ENCODE assay signal across 14 cellular contexts in genomic region chr20:59165794-59166709, GRCh38. TPM values are rescaled to one million over a fixed set of nuclear protein-coding genes. Genes with fewer than 3 reads are reported as not detected.
DNase-seq lines count a peak whose midpoint lies in the region; ATAC-seq lines count a peak whose summit lies in the region.
"Had no signal": no experiment of that assay in that cellular context is flagged by ENCODE, and none has a peak within 500 bp of the region (broad histone marks: within the 10 kb centered on the region; RNA-seq: fewer than 3 reads in every experiment).

No MANE protein-coding gene starts in this region.

- H3K9me3 ChIP-seq in CD4-positive, alpha-beta memory T cell (ENCODE audit: control insufficient read depth in 1 of 2, low read length in 2 of 2), result no peaks in the 10 kb centered on the region
- peaks cover 6% of the 10 kb centered on the region for H3K9me3 ChIP-seq in KOPT-K1 (ENCODE audit: insufficient read depth, low read length, poor library complexity, severe bottlenecking)
- H3K9me3 ChIP-seq in naive thymus-derived CD4-positive, alpha-beta T cell (ENCODE audit: control insufficient read depth in 2 of 3, low read length in 3 of 3), result no peaks in the 10 kb centered on the region

- H3K4me3 ChIP-seq in CD4-positive, alpha-beta memory T cell (ENCODE audit: low read length in 2 of 2), result peak overlapping the region; percentile 61 to 64
- H3K4me3 ChIP-seq in naive thymus-derived CD4-positive, alpha-beta T cell (ENCODE audit: low read length), result peak overlapping the region; percentile 48
- no peak overlapping the region for H3K4me3 ChIP-seq in H7 (ENCODE audit: insufficient read depth, low read depth, low read length)

- peak; percentile 71 to 82 for ATAC-seq in activated naive CD4-positive, alpha-beta T cell treated with anti-CD3 and anti-CD28 coated beads, Interleukin-2, amount 50 U/mL, for 72 hours
- ATAC-seq in naive thymus-derived CD4-positive, alpha-beta T cell, result peak; percentile 72

- H3K27me3 ChIP-seq in CD4-positive, alpha-beta memory T cell (ENCODE audit: insufficient read depth, low read length), result no peaks in the 10 kb centered on the region
- H3K27me3 ChIP-seq in naive thymus-derived CD4-positive, alpha-beta T cell (ENCODE audit: control insufficient read depth in 2 of 2, insufficient read depth in 2 of 2, low read length in 2 of 2), result no peaks in the 10 kb centered on the region
- H3K27me3 ChIP-seq in H7 (ENCODE audit: control insufficient read depth, insufficient read depth, low read length), result no peaks in the 10 kb centered on the region

- intact Hi-C loops in CD4-positive, alpha-beta memory T cell (cut with micrococcal nuclease), result loop anchor here (1.0 to 5.0 kb wide), 6 partner anchors 11 to 1774 kb away; partner anchors contain the start of gene RBM38
- intact Hi-C loops in naive thymus-derived CD4-positive, alpha-beta T cell (cut with micrococcal nuclease), result loop anchor here (1.0 to 5.0 kb wide), 8 partner anchors 9 to 134 kb away; partner anchors contain the start of genes ATP5F1E (in 1 of the 2) and PRELID3B (in 1 of the 2)

- peak overlapping the region; percentile 97 for H3K27ac ChIP-seq in CD4-positive, alpha-beta memory T cell (ENCODE audit: low read depth, low read length)
- peak overlapping the region; percentile 86 for H3K27ac ChIP-seq in KOPT-K1 (ENCODE audit: low read depth, low read length, poor library complexity, severe bottlenecking)
- H3K27ac ChIP-seq in naive thymus-derived CD4-positive, alpha-beta T cell (ENCODE audit: low read depth, low read length), result peak overlapping the region; percentile 93

- H3K36me3 ChIP-seq in CD4-positive, alpha-beta memory T cell (ENCODE audit: insufficient read depth, low read length), result no peaks in the 10 kb centered on the region
- H3K36me3 ChIP-seq in KOPT-K1 (ENCODE audit: insufficient read depth, low read length), result no peaks in the 10 kb centered on the region
- H3K36me3 ChIP-seq in naive thymus-derived CD4-positive, alpha-beta T cell (ENCODE audit: control insufficient read depth in 2 of 3, insufficient read depth in 3 of 3, low read length in 3 of 3), result no peaks in the 10 kb centered on the region
- no peaks in the 10 kb centered on the region for H3K36me3 ChIP-seq in H7 (replicated peaks; ENCODE audit: control insufficient read depth, insufficient read depth, low read length)

- POLR2A ChIA-PET in CD4-positive, alpha-beta memory T cell (lab: Charles Lee; ENCODE audit: partially characterized antibody), result interaction anchor here (0.8 to 13.4 kb wide), 17 partner anchors 8 to 134 kb away, joined by 3 to 352 read pairs (median 8); partner anchors contain the start of genes ATP5F1E and PRELID3B
- POLR2A ChIA-PET in naive thymus-derived CD4-positive, alpha-beta T cell (lab: Charles Lee), result interaction anchor here (0.6 to 5.0 kb wide), 11 partner anchors 9 to 763 kb away, joined by 3 to 73 read pairs (median 9); partner anchors contain the start of gene ATP5F1E

- CTCF ChIA-PET in CD4-positive, alpha-beta memory T cell (lab: Charles Lee; ENCODE audit: partially characterized antibody), result interaction anchor here (2.1 to 4.9 kb wide), 5 partner anchors 19 to 78 kb away, joined by 6 to 37 read pairs (median 20); no protein-coding TSS in a partner anchor
- CTCF ChIA-PET in naive thymus-derived CD4-positive, alpha-beta T cell (lab: Charles Lee), result interaction anchor here (0.8 to 3.1 kb wide), 7 partner anchors 8 to 43 kb away, joined by 3 to 17 read pairs (median 3); no protein-coding TSS in a partner anchor

- H3K4me3 Mint-ChIP-seq in CD4-positive, alpha-beta memory T cell, result peak overlapping the region; percentile 84 to 96 (median 88)
- H3K4me3 Mint-ChIP-seq in naive thymus-derived CD4-positive, alpha-beta T cell, result peak overlapping the region; percentile 76 to 93 (median 87)

- peaks cover 72 to 98% (median 82%) of the 10 kb centered on the region in 4 donors for H3K4me1 Mint-ChIP-seq in CD4-positive, alpha-beta memory T cell
- H3K4me1 Mint-ChIP-seq in naive thymus-derived CD4-positive, alpha-beta T cell, result peaks cover 68 to 97% (median 93%) of the 10 kb centered on the region in 7 donors

- DNase-seq in CD4-positive, alpha-beta memory T cell, result peak; percentile 70 to 83 (median 80)
- no peak for DNase-seq in activated naive CD4-positive, alpha-beta T cell treated with anti-CD3 and anti-CD28 coated beads, Interleukin-2, amount 50 U/mL, for 72 hours (ENCODE audit: low spot score in 2 of 2)
- DNase-seq in naive thymus-derived CD4-positive, alpha-beta T cell, result peak in 5 of 9 donors; percentile 43 to 65 (median 50)
- DNase-seq in SIG-M5 treated with dmso at 0.1 percent for 504 hours (lab: John Stamatoyannopoulos, UW; ENCODE audit: unreplicated experiment) (no peak), T-helper 9 cell (no peak), iPS-NIHi7 (ENCODE audit: extremely low spot score) (no peak), H7 (no peak)
- DNase-seq: GDM1; NCI-H146; NCI-H526 treated with DMSO at 0.1 percent for 48 hours; stimulated activated CD4-positive, alpha-beta T cell treated with anti-CD3 and anti-CD28 coated beads, Interleukin-4, amount 100 ng/mL, for 4 hours had no signal

- peaks cover 22 to 42% of the 10 kb centered on the region in 2 donors for H3K36me3 Mint-ChIP-seq in CD4-positive, alpha-beta memory T cell
- peaks cover 16 to 28% of the 10 kb centered on the region in 2 donors for H3K36me3 Mint-ChIP-seq in activated naive CD4-positive, alpha-beta T cell treated with anti-CD3 and anti-CD28 coated beads, Interleukin-2, amount 50 U/mL, for 72 hours
- peaks cover 7 to 34% (median 21%) of the 10 kb centered on the region in 5 donors for H3K36me3 Mint-ChIP-seq in naive thymus-derived CD4-positive, alpha-beta T cell
- H3K36me3 Mint-ChIP-seq: CD14-positive monocyte had no signal

- no peaks in the 10 kb centered on the region for H3K27me3 Mint-ChIP-seq in CD4-positive, alpha-beta memory T cell
- H3K27me3 Mint-ChIP-seq in naive thymus-derived CD4-positive, alpha-beta T cell, result no peaks in the 10 kb centered on the region

- peaks cover 88% of the 10 kb centered on the region for H3K4me1 ChIP-seq in CD4-positive, alpha-beta memory T cell (ENCODE audit: insufficient read depth, low read length)
- H3K4me1 ChIP-seq in naive thymus-derived CD4-positive, alpha-beta T cell (ENCODE audit: control insufficient read depth in 2 of 2, insufficient read depth in 2 of 2, low read length in 2 of 2), result peaks cover 70 to 72% of the 10 kb centered on the region in 2 donors

- peak overlapping the region; percentile 97 to 99 (median 99) for H3K27ac Mint-ChIP-seq in CD4-positive, alpha-beta memory T cell
- H3K27ac Mint-ChIP-seq in activated naive CD4-positive, alpha-beta T cell treated with anti-CD3 and anti-CD28 coated beads, Interleukin-2, amount 50 U/mL, for 72 hours, result peak overlapping the region; percentile 97 to 98
- peak overlapping the region; percentile 95 to 99 (median 98) for H3K27ac Mint-ChIP-seq in naive thymus-derived CD4-positive, alpha-beta T cell

- H3K9me3 Mint-ChIP-seq in CD4-positive, alpha-beta memory T cell, result peaks cover 0 to 6% (median 0%) of the 10 kb centered on the region in 8 donors
- H3K9me3 Mint-ChIP-seq in activated naive CD4-positive, alpha-beta T cell treated with anti-CD3 and anti-CD28 coated beads, Interleukin-2, amount 50 U/mL, for 72 hours, result peaks cover 0 to 10% of the 10 kb centered on the region in 2 donors
- peaks cover 0 to 8% (median 0%) of the 10 kb centered on the region in 11 donors for H3K9me3 Mint-ChIP-seq in naive thymus-derived CD4-positive, alpha-beta T cell

RNA-seq across cellular contexts. Expression of gene ZNF831, which starts 2.4 kb away (rescaled TPM):
- total RNA-seq in CD4-positive, alpha-beta memory T cell, result 10 to 100 TPM; 46.8 to 49.0 TPM
- 10 to 100 TPM in 1 of 2 donors, 1 to 10 TPM in 1; 7.8 to 12.1 TPM for polyA plus RNA-seq in CD4-positive, alpha-beta memory T cell
- total RNA-seq in activated naive CD4-positive, alpha-beta T cell treated with anti-CD3 and anti-CD28 coated beads, Interleukin-2, amount 50 U/mL, for 72 hours, result 10 to 100 TPM in 1 of 2 donors, 1 to 10 TPM in 1; 6.6 to 12.7 TPM
- total RNA-seq in naive thymus-derived CD4-positive, alpha-beta T cell, result 10 to 100 TPM in 4 of 5 experiments, 1 to 10 TPM in 1; 8.5 to 37.8 (median 35.5) TPM
- polyA plus RNA-seq in naive thymus-derived CD4-positive, alpha-beta T cell, result 1 to 10 TPM; 5.6 to 7.8 TPM
- total RNA-seq in H7 (2014; rRNA removed; shearing (Covaris generic)), result not detected in 2 replicates
- total RNA-seq: fibroblast of lung had no signal
- polyA plus RNA-seq: fibroblast of lung had no signal

Comparison
In these comparisons a context has a peak if more than half of its experiments do, and no peak if none do; other contexts are left out.
1. DNase-seq: peak in CD4-positive, alpha-beta memory T cell (5 of 5) and naive thymus-derived CD4-positive, alpha-beta T cell (5 of 9); none in activated naive CD4-positive, alpha-beta T cell treated with anti-CD3 and anti-CD28 coated beads, Interleukin-2, amount 50 U/mL, for 72 hours (0 of 2), SIG-M5 treated with dmso at 0.1 percent for 504 hours (single experiment), T-helper 9 cell (single experiment), iPS-NIHi7 (single experiment) and H7 (single experiment).
2. Peak in every context shown above with its lines, with median percentiles within 50 percentile points of each other: H3K27ac ChIP-seq and H3K27ac Mint-ChIP-seq.